In genomic region chr13:41456768-41457588, GRCh38 we compare ENCODE assay signal across 8 cellular contexts. TPM values are rescaled to one million over a fixed set of nuclear protein-coding genes. Genes with fewer than 3 reads are reported as not detected.
DNase-seq lines count a peak whose midpoint lies in the region; FAIRE-seq and TF ChIP-seq lines count a peak whose summit lies in the region.

TSS of gene RGCC (plus strand) at chr13:41457550. CDS start at chr13:41457708, 158 bp downstream.

- no peaks in the 10 kb centered on the region for H3K4me1 ChIP-seq in HEK293 (ENCODE audit: control insufficient read depth, insufficient read depth, low read length)
- H3K4me1 ChIP-seq in mucosa of rectum (ENCODE audit: control insufficient read depth in 2 of 2, insufficient read depth in 2 of 2, low read length in 2 of 2), result peaks cover 10 to 13% of the 10 kb centered on the region in 2 donors

- no peak for TF ChIP-seq POLR2A in GM12891 (IDR thresholded peaks at IDR 0.05; ENCODE audit: low read depth, low read length)

- H3K9me3 ChIP-seq in HEK293 (ENCODE audit: control insufficient read depth, insufficient read depth, low read depth, low read length), result no peaks in the 10 kb centered on the region
- no peaks in the 10 kb centered on the region for H3K9me3 ChIP-seq in mucosa of rectum (ENCODE audit: control insufficient read depth in 2 of 2, low read length in 2 of 2)

- peak within 1 kb of the TSS; percentile 63 to 69 for H3K9ac ChIP-seq in mucosa of rectum (ENCODE audit: low read depth in 1 of 2, low read length in 2 of 2)

- H3K4me3 ChIP-seq in HEK293 (ENCODE audit: low read depth, low read length), result peak within 1 kb of the TSS; percentile 50
- H3K4me3 ChIP-seq in epithelial cell of proximal tubule (ENCODE audit: low read depth, low read length), result peak within 1 kb of the TSS; percentile 52
- H3K4me3 ChIP-seq in mucosa of rectum (ENCODE audit: low read length in 2 of 2), result peak within 1 kb of the TSS; percentile 68 to 75

- H3K36me3 ChIP-seq in HEK293 (ENCODE audit: control insufficient read depth in 2 of 2, insufficient read depth in 1 of 2, low read length in 2 of 2) (no peaks in the 10 kb centered on the region), mucosa of rectum (ENCODE audit: control insufficient read depth in 2 of 2, insufficient read depth in 2 of 2, low read length in 2 of 2) (no peaks in the 10 kb centered on the region)

- DNase-seq in GM12891 (ENCODE audit: insufficient read length, low spot score) (peak; percentile 80), NCI-H446 (lab: John Stamatoyannopoulos, UW) (peak; percentile 7 to 43), epithelial cell of proximal tubule (ENCODE audit: low read depth) (no peak), RPMI8226 (no peak)
- DNase-seq in activated CD8-positive, alpha-beta memory T cell treated with anti-CD3 and anti-CD28 coated beads, Interleukin-2, amount 50 U/mL, for 48 hours, result peak; percentile 97
- DNase-seq in stimulated activated CD8-positive, alpha-beta memory T cell treated with anti-CD3 and anti-CD28 coated beads, Interleukin-4, amount 100 ng/mL, for 24 hours (ENCODE audit: low read depth), result peak; percentile 93

- CTCF ChIA-PET in HEK293 (lab: Yijun Ruan, JAX), result interaction anchor here (0.5 to 0.7 kb wide), 2 partner anchors 196 to 616 kb away, joined by 3 read pairs; no protein-coding TSS in a partner anchor

- peaks cover 9 to 25% of the 10 kb centered on the region in 2 donors for H3K27me3 ChIP-seq in mucosa of rectum (ENCODE audit: control insufficient read depth in 2 of 2, insufficient read depth in 2 of 2, low read length in 2 of 2)

- H3K27ac ChIP-seq in HEK293 (ENCODE audit: extremely low read depth, low read depth, low read length) (peak within 1 kb of the TSS; percentile 56; the same call in 1 of the 2 replicates), mucosa of rectum (ENCODE audit: low read depth in 2 of 2, low read length in 2 of 2) (peak within 1 kb of the TSS; percentile 28 to 43)

- TF ChIP-seq CTCF in HEK293 (tag by site-specific recombination; IDR thresholded peaks at IDR 0.05) (no peak), epithelial cell of proximal tubule (conservative IDR thresholded peaks at IDR 0.05; ENCODE audit: low read depth, low read length) (no peak)

- POLR2A ChIA-PET in HEK293 (lab: Yijun Ruan, JAX), result no interaction called here

- peak; percentile 13 for FAIRE-seq in GM12891 (lab: Jason Lieb, UNC)

TF ChIP-seq in GM12891, 5 proteins besides CTCF, POLR2A, EP300 and RAD21:
- TF ChIP-seq TAF1 (IDR thresholded peaks at IDR 0.05; ENCODE audit: low read depth, low read length), result no peak
- TF ChIP-seq POLR2AphosphoS5 (IDR thresholded peaks at IDR 0.05; ENCODE audit: low read depth, low read length), result no peak
- no peak for TF ChIP-seq PAX5 (IDR thresholded peaks at IDR 0.05; ENCODE audit: insufficient read depth, low read length, severe bottlenecking)

TF ChIP-seq in HEK293, 187 proteins besides CTCF, POLR2A, EP300 and RAD21 (continues in another document):
- TF ChIP-seq ZNF600 (tag by site-specific recombination; IDR thresholded peaks at IDR 0.05) (peak; percentile 49; the same call in 1 of the 2 replicates), ZEB2 (tag by site-specific recombination; IDR thresholded peaks at IDR 0.05) (peak; percentile 37; the same call in 1 of the 2 replicates), ZNF2 (tag by site-specific recombination; IDR thresholded peaks at IDR 0.05) (0 out of 2 replicates have a peak, but pooled peaks have one; percentile 38), SP2 (tag by site-specific recombination; IDR thresholded peaks at IDR 0.05) (peak; percentile 74), ZNF121 (tag by site-specific recombination; IDR thresholded peaks at IDR 0.05) (no peak), ZNF324 (tag by site-specific recombination; IDR thresholded peaks at IDR 0.05) (no peak), HOXA7 (CRISPR knock-in tag; IDR thresholded peaks at IDR 0.05; ENCODE audit: borderline replicate concordance) (no peak), ZNF341 (tag by site-specific recombination; IDR thresholded peaks at IDR 0.05; ENCODE audit: low read depth) (0 out of 2 replicates have a peak, but pooled peaks have one; percentile 12), ZBTB49 (tag by site-specific recombination; IDR thresholded peaks at IDR 0.05; ENCODE audit: low read depth) (no peak), ZNF354C (tag by site-specific recombination; IDR thresholded peaks at IDR 0.05; ENCODE audit: borderline replicate concordance, low read depth) (no peak), ZBTB11 (tag by site-specific recombination; conservative IDR thresholded peaks at IDR 0.05; ENCODE audit: low read depth) (no peak), MEIS1 (CRISPR knock-in tag; IDR thresholded peaks at IDR 0.05; ENCODE audit: borderline replicate concordance) (no peak), ZIC2 (tag by site-specific recombination; IDR thresholded peaks at IDR 0.05) (peak; percentile 52), ZNF521 (tag by site-specific recombination; IDR thresholded peaks at IDR 0.05) (no peak), ZNF529 (tag by site-specific recombination; IDR thresholded peaks at IDR 0.05; ENCODE audit: insufficient replicate concordance) (no peak), ZNF561 (tag by site-specific recombination; IDR thresholded peaks at IDR 0.05; ENCODE audit: borderline replicate concordance) (peak; percentile 75; the same call in 1 of the 2 replicates), ZBTB20 (tag by site-specific recombination; IDR thresholded peaks at IDR 0.05) (0 out of 2 replicates have a peak, but pooled peaks have one; percentile 22), ZNF555 (tag by site-specific recombination; conservative IDR thresholded peaks at IDR 0.05) (no peak), EGR2 (tag by site-specific recombination; IDR thresholded peaks at IDR 0.05; ENCODE audit: low read depth) (peak; percentile 93), KLF1 (tag by site-specific recombination; IDR thresholded peaks at IDR 0.05) (peak; percentile 55), GLIS1 (tag by site-specific recombination; IDR thresholded peaks at IDR 0.05) (peak; percentile 35), ZSCAN5A (tag by site-specific recombination; IDR thresholded peaks at IDR 0.05) (0 out of 2 replicates have a peak, but pooled peaks have one; percentile 34)

RNA-seq across cellular contexts. Expression of gene RGCC, which starts in this region (rescaled TPM):
- polyA plus RNA-seq in GM12891 (2012; ENCODE audit: low read depth, missing spikeins), result 8.9 TPM
- 8.4 and 9.7 TPM in 2 replicates for total RNA-seq in epithelial cell of proximal tubule

Comparison
In these comparisons a context has a peak if more than half of its experiments do, and no peak if none do; other contexts are left out.
1. DNase-seq: peak in GM12891 (single experiment), NCI-H446 (2 of 2), activated CD8-positive, alpha-beta memory T cell treated with anti-CD3 and anti-CD28 coated beads, Interleukin-2, amount 50 U/mL, for 48 hours (single experiment) and stimulated activated CD8-positive, alpha-beta memory T cell treated with anti-CD3 and anti-CD28 coated beads, Interleukin-4, amount 100 ng/mL, for 24 hours (single experiment); none in epithelial cell of proximal tubule (single experiment) and RPMI8226 (single experiment).
2. Peak in every context shown above with its lines, with median percentiles within 50 percentile points of each other: H3K4me3 ChIP-seq.